Comparison of ENCODE assay signal across 8 cellular contexts in the genomic region with DNA sequence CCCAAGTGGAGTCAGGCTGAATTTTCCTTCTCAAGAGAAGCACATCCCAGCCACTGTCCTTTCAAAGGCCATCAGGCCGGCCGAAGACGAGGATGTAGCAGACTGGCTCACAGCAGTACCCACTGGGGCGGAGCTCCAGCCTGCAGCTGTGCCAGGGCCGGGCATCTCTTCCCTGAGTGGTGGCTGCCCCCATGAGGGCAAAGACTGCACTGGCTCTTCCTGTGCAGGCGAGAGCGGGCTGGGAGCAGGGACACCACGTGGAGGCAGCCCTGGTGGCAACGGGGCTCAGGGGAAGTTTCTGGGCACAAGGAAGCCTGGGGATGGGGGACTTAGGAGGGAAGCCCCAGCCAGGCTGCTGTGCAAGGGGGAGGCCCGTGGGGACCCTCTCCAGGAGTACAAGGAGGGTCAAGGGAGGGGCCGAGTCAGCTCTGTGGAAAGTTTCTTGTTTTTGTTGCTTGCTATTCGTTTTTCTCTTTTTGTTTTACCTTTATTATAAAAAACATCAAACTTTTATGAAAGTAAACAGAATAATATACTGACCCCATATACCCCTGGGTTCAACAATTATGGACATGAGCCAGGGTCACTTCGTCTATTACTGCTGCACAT.
DNase-seq lines count a peak whose midpoint lies in the region; ATAC-seq and TF ChIP-seq lines count a peak whose summit lies in the region.

No MANE protein-coding gene starts in this region.

- TF ChIP-seq CTCF in HEK293 (tag by site-specific recombination; IDR thresholded peaks at IDR 0.05): peak; percentile 95
- peak; percentile 47 for TF ChIP-seq CTCF in fibroblast of mammary gland (conservative IDR thresholded peaks at IDR 0.05; ENCODE audit: control insufficient read depth, insufficient read depth, low read depth, low read length)
- peak; percentile 49 to 61 (median 60) for TF ChIP-seq CTCF in nephron (IDR thresholded peaks at IDR 0.05; ENCODE audit: unreplicated experiment in 3 of 3)

- ATAC-seq in CD4-positive, CD25-positive, alpha-beta regulatory T cell (ENCODE audit: low read depth in 2 of 2): peak; percentile 53 to 64
- no peak for ATAC-seq in GM21717 (IDR thresholded peaks at IDR 0.05; ENCODE audit: unreplicated experiment)

- peaks cover 11% of the 10 kb centered on the region for H3K27me3 Mint-ChIP-seq in CD4-positive, CD25-positive, alpha-beta regulatory T cell
- peaks cover 13% of the 10 kb centered on the region for H3K27me3 Mint-ChIP-seq in nephron (ENCODE audit: low read depth)

- H3K27me3 ChIP-seq in CD4-positive, CD25-positive, alpha-beta regulatory T cell (ENCODE audit: control insufficient read depth, insufficient read depth, low read length): no peaks in the 10 kb centered on the region

- H3K36me3 Mint-ChIP-seq in CD4-positive, CD25-positive, alpha-beta regulatory T cell: no peaks in the 10 kb centered on the region
- H3K36me3 Mint-ChIP-seq in nephron (ENCODE audit: low read depth): no peaks in the 10 kb centered on the region

- H3K9me3 Mint-ChIP-seq in CD4-positive, CD25-positive, alpha-beta regulatory T cell: peaks cover 0 to 2% (median 0%) of the 10 kb centered on the region in 7 donors
- H3K9me3 Mint-ChIP-seq in nephron: peaks cover 7% of the 10 kb centered on the region

- CTCF ChIA-PET in HEK293 (lab: Yijun Ruan, JAX): interaction anchor here (0.6 to 1.9 kb wide), 7 partner anchors 11 to 489 kb away, joined by 3 to 5 read pairs (median 4); no protein-coding TSS in a partner anchor

- no peaks in the 10 kb centered on the region for H3K36me3 ChIP-seq in CD4-positive, CD25-positive, alpha-beta regulatory T cell (ENCODE audit: control insufficient read depth, insufficient read depth, low read length)
- no peaks in the 10 kb centered on the region for H3K36me3 ChIP-seq in HEK293 (ENCODE audit: control insufficient read depth in 2 of 2, insufficient read depth in 1 of 2, low read length in 2 of 2)

- DNase-seq in CD4-positive, CD25-positive, alpha-beta regulatory T cell: peak in 1 of 3 donors; percentile 59
- DNase-seq in NCI-H345 (lab: John Stamatoyannopoulos, UW) (peak; percentile 67), fibroblast of mammary gland (ENCODE audit: low read depth) (peak; percentile 50), ureter (ENCODE audit: low spot score) (peak; percentile 88)
- peak; percentile 63 to 72 for DNase-seq in activated CD4-positive, alpha-beta T cell treated with anti-CD3 and anti-CD28 coated beads, Interleukin-2, amount 50 U/mL, for 48 hours

- H3K4me3 Mint-ChIP-seq in CD4-positive, CD25-positive, alpha-beta regulatory T cell: no peak overlapping the region
- no peak overlapping the region for H3K4me3 Mint-ChIP-seq in nephron

- H3K4me3 ChIP-seq in CD4-positive, CD25-positive, alpha-beta regulatory T cell (ENCODE audit: low read depth, low read length): no peak overlapping the region
- H3K4me3 ChIP-seq in HEK293 (ENCODE audit: low read depth, low read length): no peak overlapping the region
- no peak overlapping the region for H3K4me3 ChIP-seq in fibroblast of mammary gland (ENCODE audit: control insufficient read depth, low read depth, low read length)

- H3K4me1 Mint-ChIP-seq in CD4-positive, CD25-positive, alpha-beta regulatory T cell: peaks cover 0 to 21% (median 9%) of the 10 kb centered on the region in 4 donors
- H3K4me1 Mint-ChIP-seq in nephron: no peaks in the 10 kb centered on the region

- POLR2A ChIA-PET in HEK293 (lab: Yijun Ruan, JAX): interaction anchor here (0.6 kb wide), 1 partner anchor 95 kb away, joined by 4 read pairs; no protein-coding TSS in a partner anchor

- no peak overlapping the region for H3K27ac ChIP-seq in CD4-positive, CD25-positive, alpha-beta regulatory T cell (ENCODE audit: insufficient read depth, low read length, poor library complexity, severe bottlenecking)
- H3K27ac ChIP-seq in HEK293 (ENCODE audit: extremely low read depth, low read depth, low read length): no peak overlapping the region

- H3K4me1 ChIP-seq in CD4-positive, CD25-positive, alpha-beta regulatory T cell (ENCODE audit: control insufficient read depth, insufficient read depth, low read length, poor library complexity, severe bottlenecking): no peaks in the 10 kb centered on the region
- H3K4me1 ChIP-seq in HEK293 (ENCODE audit: control insufficient read depth, insufficient read depth, low read length): no peaks in the 10 kb centered on the region

- H3K9me3 ChIP-seq in CD4-positive, CD25-positive, alpha-beta regulatory T cell (ENCODE audit: control insufficient read depth in 2 of 2, low read length in 2 of 2): peaks cover 0 to 2% of the 10 kb centered on the region in 2 experiments
- H3K9me3 ChIP-seq in HEK293 (ENCODE audit: control insufficient read depth, insufficient read depth, low read depth, low read length): no peaks in the 10 kb centered on the region

- no peak overlapping the region for H3K27ac Mint-ChIP-seq in CD4-positive, CD25-positive, alpha-beta regulatory T cell
- H3K27ac Mint-ChIP-seq in nephron: no peak overlapping the region

TF ChIP-seq in HEK293, 187 proteins besides CTCF, POLR2A, EP300 and RAD21:
- TF ChIP-seq ZIC2 (tag by site-specific recombination; IDR thresholded peaks at IDR 0.05) (peak; percentile 21), SALL2 (tag by site-specific recombination; IDR thresholded peaks at IDR 0.05; ENCODE audit: borderline replicate concordance) (no peak), GLIS1 (tag by site-specific recombination; IDR thresholded peaks at IDR 0.05) (0 out of 2 replicates have a peak, but pooled peaks have one; percentile 37), ZNF654 (tag by site-specific recombination; IDR thresholded peaks at IDR 0.05; ENCODE audit: low read depth) (peak; percentile 43), BCL11A (tag by site-specific recombination; IDR thresholded peaks at IDR 0.05; ENCODE audit: low read depth) (no peak)
- TF ChIP-seq, protein P1, sequence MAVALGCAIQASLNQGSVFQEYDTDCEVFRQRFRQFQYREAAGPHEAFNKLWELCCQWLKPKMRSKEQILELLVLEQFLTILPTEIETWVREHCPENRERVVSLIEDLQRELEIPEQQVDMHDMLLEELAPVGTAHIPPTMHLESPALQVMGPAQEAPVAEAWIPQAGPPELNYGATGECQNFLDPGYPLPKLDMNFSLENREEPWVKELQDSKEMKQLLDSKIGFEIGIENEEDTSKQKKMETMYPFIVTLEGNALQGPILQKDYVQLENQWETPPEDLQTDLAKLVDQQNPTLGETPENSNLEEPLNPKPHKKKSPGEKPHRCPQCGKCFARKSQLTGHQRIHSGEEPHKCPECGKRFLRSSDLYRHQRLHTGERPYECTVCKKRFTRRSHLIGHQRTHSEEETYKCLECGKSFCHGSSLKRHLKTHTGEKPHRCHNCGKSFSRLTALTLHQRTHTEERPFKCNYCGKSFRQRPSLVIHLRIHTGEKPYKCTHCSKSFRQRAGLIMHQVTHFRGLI (tag by site-specific recombination; IDR thresholded peaks at IDR 0.05): no peak
- TF ChIP-seq, protein P2, sequence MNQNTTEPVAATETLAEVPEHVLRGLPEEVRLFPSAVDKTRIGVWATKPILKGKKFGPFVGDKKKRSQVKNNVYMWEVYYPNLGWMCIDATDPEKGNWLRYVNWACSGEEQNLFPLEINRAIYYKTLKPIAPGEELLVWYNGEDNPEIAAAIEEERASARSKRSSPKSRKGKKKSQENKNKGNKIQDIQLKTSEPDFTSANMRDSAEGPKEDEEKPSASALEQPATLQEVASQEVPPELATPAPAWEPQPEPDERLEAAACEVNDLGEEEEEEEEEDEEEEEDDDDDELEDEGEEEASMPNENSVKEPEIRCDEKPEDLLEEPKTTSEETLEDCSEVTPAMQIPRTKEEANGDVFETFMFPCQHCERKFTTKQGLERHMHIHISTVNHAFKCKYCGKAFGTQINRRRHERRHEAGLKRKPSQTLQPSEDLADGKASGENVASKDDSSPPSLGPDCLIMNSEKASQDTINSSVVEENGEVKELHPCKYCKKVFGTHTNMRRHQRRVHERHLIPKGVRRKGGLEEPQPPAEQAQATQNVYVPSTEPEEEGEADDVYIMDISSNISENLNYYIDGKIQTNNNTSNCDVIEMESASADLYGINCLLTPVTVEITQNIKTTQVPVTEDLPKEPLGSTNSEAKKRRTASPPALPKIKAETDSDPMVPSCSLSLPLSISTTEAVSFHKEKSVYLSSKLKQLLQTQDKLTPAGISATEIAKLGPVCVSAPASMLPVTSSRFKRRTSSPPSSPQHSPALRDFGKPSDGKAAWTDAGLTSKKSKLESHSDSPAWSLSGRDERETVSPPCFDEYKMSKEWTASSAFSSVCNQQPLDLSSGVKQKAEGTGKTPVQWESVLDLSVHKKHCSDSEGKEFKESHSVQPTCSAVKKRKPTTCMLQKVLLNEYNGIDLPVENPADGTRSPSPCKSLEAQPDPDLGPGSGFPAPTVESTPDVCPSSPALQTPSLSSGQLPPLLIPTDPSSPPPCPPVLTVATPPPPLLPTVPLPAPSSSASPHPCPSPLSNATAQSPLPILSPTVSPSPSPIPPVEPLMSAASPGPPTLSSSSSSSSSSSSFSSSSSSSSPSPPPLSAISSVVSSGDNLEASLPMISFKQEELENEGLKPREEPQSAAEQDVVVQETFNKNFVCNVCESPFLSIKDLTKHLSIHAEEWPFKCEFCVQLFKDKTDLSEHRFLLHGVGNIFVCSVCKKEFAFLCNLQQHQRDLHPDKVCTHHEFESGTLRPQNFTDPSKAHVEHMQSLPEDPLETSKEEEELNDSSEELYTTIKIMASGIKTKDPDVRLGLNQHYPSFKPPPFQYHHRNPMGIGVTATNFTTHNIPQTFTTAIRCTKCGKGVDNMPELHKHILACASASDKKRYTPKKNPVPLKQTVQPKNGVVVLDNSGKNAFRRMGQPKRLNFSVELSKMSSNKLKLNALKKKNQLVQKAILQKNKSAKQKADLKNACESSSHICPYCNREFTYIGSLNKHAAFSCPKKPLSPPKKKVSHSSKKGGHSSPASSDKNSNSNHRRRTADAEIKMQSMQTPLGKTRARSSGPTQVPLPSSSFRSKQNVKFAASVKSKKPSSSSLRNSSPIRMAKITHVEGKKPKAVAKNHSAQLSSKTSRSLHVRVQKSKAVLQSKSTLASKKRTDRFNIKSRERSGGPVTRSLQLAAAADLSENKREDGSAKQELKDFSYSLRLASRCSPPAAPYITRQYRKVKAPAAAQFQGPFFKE (tag by site-specific recombination; IDR thresholded peaks at IDR 0.05; ENCODE audit: borderline replicate concordance): no peak
TF ChIP-seq in HEK293: peak in this region for 3.
